In genomic region chr5:181224390-181225234, GRCh38 we compare ENCODE assay signal across 8 cellular contexts. TPM values are rescaled to one million over a fixed set of nuclear protein-coding genes. Genes with fewer than 3 reads are reported as not detected.
DNase-seq lines count a peak whose midpoint lies in the region; ATAC-seq and TF ChIP-seq lines count a peak whose summit lies in the region.

No MANE protein-coding gene starts in this region.

- peaks cover 6% of the 10 kb centered on the region for H3K27me3 Mint-ChIP-seq in T-helper 1 cell treated with Interleukin-12 subunit alpha and Interleukin-12 subunit beta and Interleukin-4 antibody, amounts not matched to agents 30 μg/mL and 1 μg/mL, for 36 hours (ENCODE audit: low read depth)

- H3K4me3 ChIP-seq in GM12875 (ENCODE audit: low read depth, low read length) (peak overlapping the region; percentile 70), esophagus (ENCODE audit: low read depth in 1 of 2, low read length in 2 of 2) (peak overlapping the region; percentile 69 to 72), prostate gland (peak overlapping the region; percentile 84 to 90)

- no peak for DNase-seq in prostate gland (ENCODE audit: low spot score)
- DNase-seq in NOMO-1 (lab: John Stamatoyannopoulos, UW; ENCODE audit: unreplicated experiment in 2 of 2), result no peak
- no peak for DNase-seq in activated CD4-positive, CD25-positive, alpha-beta regulatory T cell treated with anti-CD3 and anti-CD28 coated beads, Interleukin-2, amount 50 U/mL, for 72 hours

- H3K4me3 Mint-ChIP-seq in T-helper 1 cell treated with Interleukin-12 subunit alpha and Interleukin-12 subunit beta and Interleukin-4 antibody, amounts not matched to agents 30 μg/mL and 1 μg/mL, for 36 hours, result peak overlapping the region; percentile 98

- H3K27ac Mint-ChIP-seq in T-helper 1 cell treated with Interleukin-12 subunit alpha and Interleukin-12 subunit beta and Interleukin-4 antibody, amounts not matched to agents 30 μg/mL and 1 μg/mL, for 36 hours, result peak overlapping the region; percentile 99

- ATAC-seq in HG02571 (IDR thresholded peaks at IDR 0.05; ENCODE audit: unreplicated experiment), result no peak
- no peak for ATAC-seq in GM21576 (IDR thresholded peaks at IDR 0.05; ENCODE audit: unreplicated experiment)

- TF ChIP-seq POLR2A in prostate gland (IDR thresholded peaks at IDR 0.05), result no peak

- H3K9me3 ChIP-seq in esophagus (ENCODE audit: control insufficient read depth in 2 of 2, insufficient read depth in 1 of 2, low read depth in 1 of 2, low read length in 1 of 2), result no peaks in the 10 kb centered on the region
- H3K9me3 ChIP-seq in prostate gland, result no peaks in the 10 kb centered on the region

- intact Hi-C loops in prostate gland (cut with DNase I), result no loop called here

- H3K27me3 ChIP-seq in esophagus (ENCODE audit: control insufficient read depth in 1 of 2, insufficient read depth in 2 of 2, low read length in 2 of 2), result no peaks in the 10 kb centered on the region
- H3K27me3 ChIP-seq in prostate gland (replicated peaks; ENCODE audit: insufficient read depth), result no peaks in the 10 kb centered on the region

- H3K4me1 Mint-ChIP-seq in T-helper 1 cell treated with Interleukin-12 subunit alpha and Interleukin-12 subunit beta and Interleukin-4 antibody, amounts not matched to agents 30 μg/mL and 1 μg/mL, for 36 hours (ENCODE audit: low read depth), result peaks cover 48% of the 10 kb centered on the region

- no peaks in the 10 kb centered on the region for H3K9me3 Mint-ChIP-seq in T-helper 1 cell treated with Interleukin-12 subunit alpha and Interleukin-12 subunit beta and Interleukin-4 antibody, amounts not matched to agents 30 μg/mL and 1 μg/mL, for 36 hours

- H3K36me3 Mint-ChIP-seq in T-helper 1 cell treated with Interleukin-12 subunit alpha and Interleukin-12 subunit beta and Interleukin-4 antibody, amounts not matched to agents 30 μg/mL and 1 μg/mL, for 36 hours (ENCODE audit: low read depth), result peaks cover 16% of the 10 kb centered on the region

- H3K4me1 ChIP-seq in esophagus (ENCODE audit: control insufficient read depth in 2 of 2, insufficient read depth in 2 of 2, low read length in 1 of 2), result peaks cover 4 to 15% of the 10 kb centered on the region in 2 donors
- H3K4me1 ChIP-seq in prostate gland (replicated peaks), result no peaks in the 10 kb centered on the region

- H3K27ac ChIP-seq in esophagus (ENCODE audit: low read depth in 2 of 2, low read length in 1 of 2) (peak overlapping the region; percentile 95 to 96), prostate gland (peak overlapping the region in 1 of 2 donors; percentile 98)

- 68 to 70% methylated on average over 22 of the region's 22 CpGs for whole genome bisulfite sequencing in esophagus, 2 donors
- 71% methylated on average over 22 of the region's 22 CpGs for WGBS in prostate gland

- TF ChIP-seq CTCF in GM12875 (IDR thresholded peaks at IDR 0.05; ENCODE audit: borderline replicate concordance, insufficient read depth, low read depth, low read length) (no peak), prostate gland (IDR thresholded peaks at IDR 0.05) (no peak)

- H3K36me3 ChIP-seq in esophagus (ENCODE audit: control insufficient read depth in 2 of 2, insufficient read depth in 2 of 2, low read length in 1 of 2) (no peaks in the 10 kb centered on the region), prostate gland (no peaks in the 10 kb centered on the region)

RNA-seq across cellular contexts. Expression of gene TRIM41, which starts 1.5 kb away (rescaled TPM):
- polyA plus RNA-seq in esophagus, result 10 to 100 TPM; 14.2 to 19.5 TPM
- 10 to 100 TPM; 16.9 to 28.3 TPM for total RNA-seq in prostate gland

RNA-seq across cellular contexts. Expression of gene RACK1, which starts 19.1 kb away (rescaled TPM):
- 1,000 to 10,000 TPM; 1,414 to 2,271 TPM for polyA plus RNA-seq in esophagus
- 1,000 to 10,000 TPM; 2,058 to 4,360 TPM for total RNA-seq in prostate gland

RNA-seq across cellular contexts. Expression of gene TRIM7, which starts 19.6 kb away (rescaled TPM):
- 10 to 100 TPM; 26.9 to 33.8 TPM for polyA plus RNA-seq in esophagus
- total RNA-seq in prostate gland, result 1 to 10 TPM; 4.5 to 6.4 TPM

RNA-seq across cellular contexts. Expression of gene TRIM52, which starts 36.3 kb away (rescaled TPM):
- 1 to 10 TPM; 3.0 to 7.6 TPM for polyA plus RNA-seq in esophagus
- 10 to 100 TPM; 11.2 to 15.2 TPM for total RNA-seq in prostate gland
